Comparison of ENCODE assay signal across 17 cellular contexts in the genomic region with DNA sequence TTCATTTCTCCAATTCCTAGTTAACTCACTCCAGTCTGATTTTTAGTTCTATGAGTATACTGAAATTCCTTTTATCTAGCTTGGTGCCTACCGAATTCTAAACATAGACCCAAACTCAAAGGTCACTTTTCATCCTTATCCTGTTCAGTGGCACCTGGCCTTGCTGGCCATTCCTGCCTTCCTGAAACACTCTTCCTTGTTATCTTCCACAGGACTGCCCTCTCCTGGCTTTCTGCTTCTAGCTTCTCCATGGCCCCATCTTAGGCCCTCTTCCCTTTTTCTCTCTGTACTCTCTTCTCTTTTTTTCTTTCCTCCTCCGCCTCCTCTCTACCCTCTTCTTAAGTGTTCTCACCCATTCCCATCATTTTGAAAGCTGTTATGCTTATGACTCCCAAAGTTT.
A peak's percentile ranks its signal among the peaks of the same experiment; 100 is the strongest.
DNase-seq lines count a peak whose midpoint lies in the region; ATAC-seq, FAIRE-seq and TF ChIP-seq lines count a peak whose summit lies in the region.
"Had no signal": no experiment of that assay in that cellular context is flagged by ENCODE, and none has a peak within 500 bp of the region (broad histone marks: within the 10 kb centered on the region; RNA-seq: fewer than 3 reads in every experiment).

No MANE protein-coding gene starts in this region.

- no peaks in the 10 kb centered on the region for H3K4me1 ChIP-seq in Panc1 (ENCODE audit: control insufficient read depth, insufficient read depth, low read length)
- H3K4me1 ChIP-seq in thoracic aorta (ENCODE audit: control insufficient read depth in 1 of 2, low read depth in 2 of 2), result peaks cover 26 to 50% of the 10 kb centered on the region in 2 donors

- DNase-seq in GM12892 (ENCODE audit: insufficient read length) (no peak), Panc1 (ENCODE audit: low read depth, low spot score) (no peak), left colon (no peak), thoracic aorta (ENCODE audit: low spot score) (no peak), globus pallidus (ENCODE audit: low spot score) (no peak), erythroblast (lab: John Stamatoyannopoulos, UW) (no peak), NCI-H510A (lab: John Stamatoyannopoulos, UW) (no peak)
- DNase-seq: activated naive CD8-positive, alpha-beta T cell treated with anti-CD3 and anti-CD28 coated beads, Interleukin-2, amount 10 ng/mL, durations not matched to agents 7 days and 5 days; C1 segment of cervical spinal cord; GOT3; NCI-H774; retina; stimulated activated naive CD4-positive, alpha-beta T cell treated with Interleukin-2 at 50 U/mL for 16 hours had no signal

- no TSS peak for BruUV-seq in Panc1 (replicated peaks; lab: Mats Ljungman, UMichigan)

- H3K27ac ChIP-seq in Panc1 (ENCODE audit: low read length) (no peak overlapping the region), thoracic aorta (peak overlapping the region; percentile 2 to 9)

- TF ChIP-seq CTCF in Panc1 (IDR thresholded peaks at IDR 0.05), result peak; percentile 24
- TF ChIP-seq CTCF in thoracic aorta (IDR thresholded peaks at IDR 0.05), result no peak

- POLR2A ChIA-PET in Panc1 (lab: Charles Lee), result no interaction called here

- ATAC-seq in Panc1 (no peak), left colon (peak; percentile 63), thoracic aorta (ENCODE audit: insufficient number of reproducible peaks, low FRiP score, low read depth) (no peak), HG02970 (IDR thresholded peaks at IDR 0.05; ENCODE audit: low FRiP score, unreplicated experiment) (no peak)
- ATAC-seq: activated T-helper 17 cell treated with anti-CD3 and anti-CD28 coated beads, Interleukin-2, amount 50 U/mL, for 72 hours had no signal

- H3K9me3 ChIP-seq in Panc1 (ENCODE audit: control insufficient read depth, insufficient read depth, low read depth, low read length) (no peaks in the 10 kb centered on the region), thoracic aorta (no peaks in the 10 kb centered on the region)

- CTCF ChIA-PET in Panc1 (lab: Charles Lee), result no interaction called here

- H3K4me3 ChIP-seq in Panc1 (ENCODE audit: low read depth in 2 of 2, low read length in 2 of 2) (no peak overlapping the region), thoracic aorta (no peak overlapping the region)

- in situ Hi-C loops in Panc1 (cut with HindIII; ENCODE audit: low pct_unique_long_range_greater_than_20kb, low sequenced_read_pairs), result no loop called here

- peak; percentile 36 for FAIRE-seq in GM12892 (lab: Jason Lieb, UNC)
- FAIRE-seq: frontal cortex, TTC549 had no signal

- intact Hi-C loops in Panc1 (cut with micrococcal nuclease; ENCODE audit: unreplicated experiment) (no loop called here), left colon (cut with DNase I, micrococcal nuclease) (no loop called here)

- H3K36me3 ChIP-seq in Panc1 (ENCODE audit: control insufficient read depth, insufficient read depth, low read length) (no peaks in the 10 kb centered on the region), thoracic aorta (no peaks in the 10 kb centered on the region)

- TF ChIP-seq POLR2A in GM12892 (IDR thresholded peaks at IDR 0.05; ENCODE audit: low read depth, low read length) (no peak), erythroblast (IDR thresholded peaks at IDR 0.05; ENCODE audit: low read length) (no peak)

- H3K27me3 ChIP-seq in Panc1 (ENCODE audit: control insufficient read depth, insufficient read depth, low read length) (no peaks in the 10 kb centered on the region), thoracic aorta (replicated peaks; ENCODE audit: insufficient read depth) (no peaks in the 10 kb centered on the region)
